Comparison of ENCODE assay signal across 12 cellular contexts in genomic region chr13:94825507-94825906, GRCh38.
A peak's percentile ranks its signal among the peaks of the same experiment; 100 is the strongest.
DNase-seq lines count a peak whose midpoint lies in the region; FAIRE-seq and TF ChIP-seq lines count a peak whose summit lies in the region.
"Had no signal": no experiment of that assay in that cellular context is flagged by ENCODE, and none has a peak within 500 bp of the region (broad histone marks: within the 10 kb centered on the region; RNA-seq: fewer than 3 reads in every experiment).

No MANE protein-coding gene starts in this region.

- no peak overlapping the region for H2BK5ac ChIP-seq in mesendoderm (ENCODE audit: low read length)

- H3K27me3 Mint-ChIP-seq in T-helper 2 cell treated with Interferon-gamma antibody and Interleukin-4, amounts not matched to agents 5 μg/mL and 100 μg/mL, for 36 hours (ENCODE audit: low read depth): peaks cover 2% of the 10 kb centered on the region

- no peak overlapping the region for H3K4me2 ChIP-seq in mesendoderm (ENCODE audit: low read length)

- peak; percentile 67 for DNase-seq in COLO668 (lab: John Stamatoyannopoulos, UW; ENCODE audit: unreplicated experiment)
- peak; percentile 55 for DNase-seq in NCI-H2171 (lab: John Stamatoyannopoulos, UW)
- peak; percentile 66 for DNase-seq in mesendoderm
- DNase-seq in BE2C: no peak
- DNase-seq in RCC 7860 (ENCODE audit: low spot score): no peak
- no peak for DNase-seq in NCI-H2196 treated with DMSO at 0.1 percent for 48 hours (lab: John Stamatoyannopoulos, UW; ENCODE audit: unreplicated experiment)
- no peak for DNase-seq in T-helper 2 cell treated with Interferon-gamma antibody and Interleukin-4, amounts not matched to agents 5 μg/mL and 100 μg/mL, for 36 hours (ENCODE audit: low spot score)
- DNase-seq: AML-193, MG63, T-helper 17 cell had no signal

- no peaks in the 10 kb centered on the region for H3K9me3 ChIP-seq in BE2C
- H3K9me3 ChIP-seq: MG63 had no signal

- H3K27me3 ChIP-seq in mesendoderm (ENCODE audit: insufficient read depth, low read length, poor library complexity): no peaks in the 10 kb centered on the region
- peaks cover 29% of the 10 kb centered on the region for H3K27me3 ChIP-seq in BE2C
- H3K27me3 ChIP-seq: MG63 had no signal

- H3K4me3 ChIP-seq in mesendoderm (ENCODE audit: low read length) (no peak overlapping the region), BE2C (ENCODE audit: low read depth, low read length) (no peak overlapping the region)
- H3K4me3 ChIP-seq: MG63 had no signal

- H2BK120ac ChIP-seq in mesendoderm (ENCODE audit: low read depth, low read length): no peak overlapping the region

- H3K36me3 Mint-ChIP-seq in T-helper 2 cell treated with Interferon-gamma antibody and Interleukin-4, amounts not matched to agents 5 μg/mL and 100 μg/mL, for 36 hours (ENCODE audit: low read depth): no peaks in the 10 kb centered on the region

- no peak for TF ChIP-seq CTCF in BE2C (IDR thresholded peaks at IDR 0.05; ENCODE audit: low read depth, low read length)

- H2AK5ac ChIP-seq in mesendoderm (ENCODE audit: low read length): no peak overlapping the region

- H3K4me1 Mint-ChIP-seq in T-helper 2 cell treated with Interferon-gamma antibody and Interleukin-4, amounts not matched to agents 5 μg/mL and 100 μg/mL, for 36 hours (ENCODE audit: low read depth): no peaks in the 10 kb centered on the region
- H3K4me1 Mint-ChIP-seq: activated T-helper 17 cell treated with anti-CD3 and anti-CD28 coated beads, Interleukin-2, amount 50 U/mL, for 72 hours; T-helper 17 cell had no signal

- H3K36me3 ChIP-seq in mesendoderm (ENCODE audit: control insufficient read depth, insufficient read depth, low read length) (no peaks in the 10 kb centered on the region), BE2C (no peaks in the 10 kb centered on the region)
- H3K36me3 ChIP-seq: MG63 had no signal

- H3K4me3 Mint-ChIP-seq in T-helper 2 cell treated with Interferon-gamma antibody and Interleukin-4, amounts not matched to agents 5 μg/mL and 100 μg/mL, for 36 hours: no peak overlapping the region
- H3K4me3 Mint-ChIP-seq: activated T-helper 17 cell treated with anti-CD3 and anti-CD28 coated beads, Interleukin-2, amount 50 U/mL, for 72 hours; T-helper 17 cell had no signal

- no peak overlapping the region for H3K4ac ChIP-seq in mesendoderm (ENCODE audit: low read depth, low read length)

- H4K5ac ChIP-seq in mesendoderm (ENCODE audit: low read length): no peak overlapping the region

- no peaks in the 10 kb centered on the region for H3K9me3 Mint-ChIP-seq in T-helper 2 cell treated with Interferon-gamma antibody and Interleukin-4, amounts not matched to agents 5 μg/mL and 100 μg/mL, for 36 hours
- H3K9me3 Mint-ChIP-seq: activated T-helper 17 cell treated with anti-CD3 and anti-CD28 coated beads, Interleukin-2, amount 50 U/mL, for 72 hours had no signal

- no peak overlapping the region for H3K27ac Mint-ChIP-seq in T-helper 2 cell treated with Interferon-gamma antibody and Interleukin-4, amounts not matched to agents 5 μg/mL and 100 μg/mL, for 36 hours
- H3K27ac Mint-ChIP-seq: activated T-helper 17 cell treated with anti-CD3 and anti-CD28 coated beads, Interleukin-2, amount 50 U/mL, for 72 hours; T-helper 17 cell had no signal

- H3K4me1 ChIP-seq in mesendoderm (ENCODE audit: control insufficient read depth, low read depth, low read length) (no peaks in the 10 kb centered on the region), BE2C (no peaks in the 10 kb centered on the region)

- H4K8ac ChIP-seq in mesendoderm (ENCODE audit: low read depth, low read length): no peak overlapping the region

- H2BK15ac ChIP-seq in mesendoderm (replicated peaks; ENCODE audit: low read depth): no peak overlapping the region

- H3K18ac ChIP-seq in mesendoderm (ENCODE audit: low read length): no peak overlapping the region

- H3K79me1 ChIP-seq in mesendoderm (ENCODE audit: low read length): no peaks in the 10 kb centered on the region

- H3K9ac ChIP-seq in mesendoderm (ENCODE audit: low read length): no peak overlapping the region

- no peak overlapping the region for H3K56ac ChIP-seq in mesendoderm (ENCODE audit: low read length)

- H3K79me2 ChIP-seq in mesendoderm (ENCODE audit: control insufficient read depth, insufficient read depth, low read length): no peaks in the 10 kb centered on the region

- no peak overlapping the region for H3K23ac ChIP-seq in mesendoderm (ENCODE audit: low read length)

- FAIRE-seq in endometrium (lab: Jason Lieb, UNC) (peak; percentile 46), RCC 7860 (lab: Jason Lieb, UNC) (no peak)

- no peak overlapping the region for H3K27ac ChIP-seq in mesendoderm (ENCODE audit: low read depth, low read length)

- WGBS in mesendoderm (ENCODE audit: extremely low coverage, insufficient coverage, low lambda C conversion rate): no CpG with 5 or more reads among the region's 5 CpGs

Comparison
In these comparisons a context has a peak if more than half of its experiments do, and no peak if none do; other contexts are left out.
1. DNase-seq: peak in COLO668 (single experiment), NCI-H2171 (single experiment) and mesendoderm (single experiment); none in BE2C (single experiment), RCC 7860 (single experiment), NCI-H2196 treated with DMSO at 0.1 percent for 48 hours (single experiment) and T-helper 2 cell treated with Interferon-gamma antibody and Interleukin-4, amounts not matched to agents 5 μg/mL and 100 μg/mL, for 36 hours (single experiment).